ENCODE assay signal across 1 cellular context in genomic region chr5:126975791-126976190, GRCh38.
TF ChIP-seq lines count a peak whose summit lies in the region.

No MANE protein-coding gene starts in this region.

TF ChIP-seq in GM23338, 12 proteins besides CTCF, POLR2A, EP300 and RAD21 (continued from another document):
- TF ChIP-seq ZNF462 (CRISPR knock-in tag; IDR thresholded peaks at IDR 0.05), result no peak
- no peak for TF ChIP-seq POLR2AphosphoS5 (IDR thresholded peaks at IDR 0.05; ENCODE audit: low read depth)
- no peak for TF ChIP-seq CREB1 (CRISPR knock-in tag; IDR thresholded peaks at IDR 0.05; ENCODE audit: low read depth)
- TF ChIP-seq ZNF114 (CRISPR knock-in tag; IDR thresholded peaks at IDR 0.05), result no peak
- no peak for TF ChIP-seq EZH2phosphoT487 (IDR thresholded peaks at IDR 0.05; ENCODE audit: unreplicated experiment)
- TF ChIP-seq STAT1 (IDR thresholded peaks at IDR 0.05; ENCODE audit: unreplicated experiment), result no peak
- TF ChIP-seq, protein P1, sequence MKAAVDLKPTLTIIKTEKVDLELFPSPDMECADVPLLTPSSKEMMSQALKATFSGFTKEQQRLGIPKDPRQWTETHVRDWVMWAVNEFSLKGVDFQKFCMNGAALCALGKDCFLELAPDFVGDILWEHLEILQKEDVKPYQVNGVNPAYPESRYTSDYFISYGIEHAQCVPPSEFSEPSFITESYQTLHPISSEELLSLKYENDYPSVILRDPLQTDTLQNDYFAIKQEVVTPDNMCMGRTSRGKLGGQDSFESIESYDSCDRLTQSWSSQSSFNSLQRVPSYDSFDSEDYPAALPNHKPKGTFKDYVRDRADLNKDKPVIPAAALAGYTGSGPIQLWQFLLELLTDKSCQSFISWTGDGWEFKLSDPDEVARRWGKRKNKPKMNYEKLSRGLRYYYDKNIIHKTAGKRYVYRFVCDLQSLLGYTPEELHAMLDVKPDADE (IDR thresholded peaks at IDR 0.05), result no peak
- TF ChIP-seq, protein P2, sequence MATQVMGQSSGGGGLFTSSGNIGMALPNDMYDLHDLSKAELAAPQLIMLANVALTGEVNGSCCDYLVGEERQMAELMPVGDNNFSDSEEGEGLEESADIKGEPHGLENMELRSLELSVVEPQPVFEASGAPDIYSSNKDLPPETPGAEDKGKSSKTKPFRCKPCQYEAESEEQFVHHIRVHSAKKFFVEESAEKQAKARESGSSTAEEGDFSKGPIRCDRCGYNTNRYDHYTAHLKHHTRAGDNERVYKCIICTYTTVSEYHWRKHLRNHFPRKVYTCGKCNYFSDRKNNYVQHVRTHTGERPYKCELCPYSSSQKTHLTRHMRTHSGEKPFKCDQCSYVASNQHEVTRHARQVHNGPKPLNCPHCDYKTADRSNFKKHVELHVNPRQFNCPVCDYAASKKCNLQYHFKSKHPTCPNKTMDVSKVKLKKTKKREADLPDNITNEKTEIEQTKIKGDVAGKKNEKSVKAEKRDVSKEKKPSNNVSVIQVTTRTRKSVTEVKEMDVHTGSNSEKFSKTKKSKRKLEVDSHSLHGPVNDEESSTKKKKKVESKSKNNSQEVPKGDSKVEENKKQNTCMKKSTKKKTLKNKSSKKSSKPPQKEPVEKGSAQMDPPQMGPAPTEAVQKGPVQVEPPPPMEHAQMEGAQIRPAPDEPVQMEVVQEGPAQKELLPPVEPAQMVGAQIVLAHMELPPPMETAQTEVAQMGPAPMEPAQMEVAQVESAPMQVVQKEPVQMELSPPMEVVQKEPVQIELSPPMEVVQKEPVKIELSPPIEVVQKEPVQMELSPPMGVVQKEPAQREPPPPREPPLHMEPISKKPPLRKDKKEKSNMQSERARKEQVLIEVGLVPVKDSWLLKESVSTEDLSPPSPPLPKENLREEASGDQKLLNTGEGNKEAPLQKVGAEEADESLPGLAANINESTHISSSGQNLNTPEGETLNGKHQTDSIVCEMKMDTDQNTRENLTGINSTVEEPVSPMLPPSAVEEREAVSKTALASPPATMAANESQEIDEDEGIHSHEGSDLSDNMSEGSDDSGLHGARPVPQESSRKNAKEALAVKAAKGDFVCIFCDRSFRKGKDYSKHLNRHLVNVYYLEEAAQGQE (IDR thresholded peaks at IDR 0.05; ENCODE audit: unreplicated experiment), result no peak
- no peak for TF ChIP-seq ZNF331 (CRISPR knock-in tag; IDR thresholded peaks at IDR 0.05; ENCODE audit: low read depth)
